In genomic region chr5:172052454-172053236, GRCh38 we compare ENCODE assay signal across 10 cellular contexts. TPM values are rescaled to one million over a fixed set of nuclear protein-coding genes. Genes with fewer than 3 reads are reported as not detected.
A peak's percentile ranks its signal among the peaks of the same experiment; 100 is the strongest.
DNase-seq lines count a peak whose midpoint lies in the region; ATAC-seq and TF ChIP-seq lines count a peak whose summit lies in the region.
"Had no signal": no experiment of that assay in that cellular context is flagged by ENCODE, and none has a peak within 500 bp of the region (broad histone marks: within the 10 kb centered on the region; RNA-seq: fewer than 3 reads in every experiment).

No MANE protein-coding gene starts in this region.

- H3K4me3 ChIP-seq in ascending aorta (no peak overlapping the region), skeletal muscle cell (ENCODE audit: low read depth, low read length) (no peak overlapping the region)

- H3K27me3 ChIP-seq in ascending aorta: no peaks in the 10 kb centered on the region

- H3K27ac ChIP-seq in ascending aorta: peak overlapping the region; percentile 24 to 49

- H3K36me3 ChIP-seq in ascending aorta: peaks cover 0 to 18% of the 10 kb centered on the region in 2 donors

- H3K9me3 ChIP-seq in ascending aorta: no peaks in the 10 kb centered on the region

- intact Hi-C loops in ascending aorta (cut with DNase I): no loop called here
- intact Hi-C loops in left ventricle myocardium superior (cut with micrococcal nuclease): no loop called here

- in situ Hi-C loops in G401 (cut with HindIII; ENCODE audit: low sequenced_read_pairs): no loop called here

- DNase-seq in G401 (ENCODE audit: low spot score) (peak; percentile 71), ascending aorta (ENCODE audit: low spot score in 2 of 2) (no peak), left ventricle myocardium superior (peak; percentile 84), skeletal muscle cell (ENCODE audit: low read depth) (peak; percentile 45), NOMO-1 treated with dmso at 0.1 percent for 144 hours (lab: John Stamatoyannopoulos, UW; ENCODE audit: unreplicated experiment) (no peak), NCI-H69 (lab: John Stamatoyannopoulos, UW) (no peak)
- DNase-seq in stimulated activated CD4-positive, alpha-beta T cell treated with anti-CD3 and anti-CD28 coated beads, Interleukin-4, amount 100 ng/mL, for 1 hour: no peak
- DNase-seq: activated T-cell treated with anti-CD3 and anti-CD28 coated beads, Interleukin-2, amount 50 U/mL, for 72 hours; NCI-H2081 had no signal

- TF ChIP-seq CTCF in ascending aorta (IDR thresholded peaks at IDR 0.05): peak in 2 of 3 experiments; percentile 10 to 28

- peaks cover 0 to 3% of the 10 kb centered on the region in 2 donors for H3K4me1 ChIP-seq in ascending aorta

- ATAC-seq in left ventricle myocardium superior (peak; percentile 97), HG02763 (IDR thresholded peaks at IDR 0.05; ENCODE audit: unreplicated experiment) (no peak)
- ATAC-seq: activated T-cell treated with anti-CD3 and anti-CD28 coated beads, Interleukin-2, amount 50 U/mL, for 72 hours had no signal

RNA-seq across cellular contexts. Expression of gene FBXW11, which starts 46.2 kb away (rescaled TPM):
- total RNA-seq in G401 (2014; rRNA removed; shearing (Covaris generic)): 35.4 and 68.7 TPM in 2 replicates
- 34.6 TPM for total RNA-seq in ascending aorta
- 69.0 TPM for total RNA-seq in left ventricle myocardium superior

Comparison
In these comparisons a context has a peak if more than half of its experiments do, and no peak if none do; other contexts are left out.
1. DNase-seq: peak in G401 (single experiment), left ventricle myocardium superior (single experiment) and skeletal muscle cell (single experiment); none in ascending aorta (0 of 2), stimulated activated CD4-positive, alpha-beta T cell treated with anti-CD3 and anti-CD28 coated beads, Interleukin-4, amount 100 ng/mL, for 1 hour (single experiment), NOMO-1 treated with dmso at 0.1 percent for 144 hours (single experiment) and NCI-H69 (single experiment).